Comparison of ENCODE assay signal across 1 cellular context in the genomic region with DNA sequence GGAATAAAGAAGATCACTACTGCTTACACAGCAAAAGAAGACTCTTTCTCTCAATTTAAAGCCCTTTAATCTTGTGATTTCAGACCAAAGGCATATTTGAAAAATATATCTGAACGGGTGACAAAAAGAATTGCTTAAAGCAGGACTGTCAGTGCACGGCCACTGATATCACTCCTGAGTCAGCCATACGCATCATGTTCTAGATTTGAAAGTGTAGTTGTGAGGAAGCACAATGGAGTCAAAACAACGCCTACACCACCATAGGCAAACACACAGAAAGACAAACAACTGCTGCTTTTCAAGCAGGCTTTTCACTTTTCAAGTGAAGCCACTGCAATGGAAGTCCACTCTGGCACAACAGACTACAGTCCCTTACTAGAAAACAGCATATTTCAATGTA.
TF ChIP-seq lines count a peak whose summit lies in the region.

No MANE protein-coding gene starts in this region.

TF ChIP-seq in K562, 482 proteins besides CTCF, POLR2A, EP300 and RAD21:
- TF ChIP-seq RFX5 (IDR thresholded peaks at IDR 0.05; ENCODE audit: low read depth, low read length) (no peak), ADNP (tag; IDR thresholded peaks at IDR 0.05) (no peak), TEAD4 (IDR thresholded peaks at IDR 0.05; ENCODE audit: low read length) (no peak), TEAD4 (CRISPR knock-in tag; IDR thresholded peaks at IDR 0.05; ENCODE audit: borderline replicate concordance) (no peak), HIVEP1 (CRISPR knock-in tag; IDR thresholded peaks at IDR 0.05) (no peak), PYGO2 (tag; IDR thresholded peaks at IDR 0.05) (no peak), KLF16 (IDR thresholded peaks at IDR 0.05) (no peak)
- TF ChIP-seq, protein P1, sequence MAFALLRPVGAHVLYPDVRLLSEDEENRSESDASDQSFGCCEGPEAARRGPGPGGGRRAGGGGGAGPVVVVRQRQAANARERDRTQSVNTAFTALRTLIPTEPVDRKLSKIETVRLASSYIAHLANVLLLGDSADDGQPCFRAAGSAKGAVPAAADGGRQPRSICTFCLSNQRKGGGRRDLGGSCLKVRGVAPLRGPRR (CRISPR knock-in tag; IDR thresholded peaks at IDR 0.05) = no peak
TF ChIP-seq in K562: peak in this region for 0.
